8 cellular contexts compared by ENCODE assay signal in genomic region chr10:119306514-119306951, GRCh38.
DNase-seq lines count a peak whose midpoint lies in the region; ATAC-seq and TF ChIP-seq lines count a peak whose summit lies in the region.

No MANE protein-coding gene starts in this region.

- WGBS in neuronal stem cell (ENCODE audit: extremely low coverage in 2 of 2, insufficient read length in 2 of 2, insufficient replicate concordance in 1 of 2), 2 donors, result no CpG with 5 or more reads among the region's 9 CpGs

- H3K27me3 ChIP-seq in brain microvascular endothelial cell (replicated peaks) (no peaks in the 10 kb centered on the region), neuronal stem cell (ENCODE audit: control insufficient read depth in 3 of 3, insufficient read depth in 3 of 3, low read depth in 1 of 3, low read length in 3 of 3) (no peaks in the 10 kb centered on the region)

- in situ Hi-C loops in brain microvascular endothelial cell (cut with HindIII; ENCODE audit: low pct_ligation_motif_present, low sequenced_read_pairs), result no loop called here

- no peak overlapping the region for H3K9ac ChIP-seq in neuronal stem cell (ENCODE audit: low read depth, low read length, poor library complexity)

- H3K4me1 Mint-ChIP-seq in T-helper 2 cell treated with Interferon-gamma antibody and Interleukin-4, amounts not matched to agents 5 μg/mL and 100 μg/mL, for 36 hours (ENCODE audit: low read depth), result peaks cover 58% of the 10 kb centered on the region

- TF ChIP-seq CTCF in brain microvascular endothelial cell (IDR thresholded peaks at IDR 0.05; ENCODE audit: low read depth, low read length, missing control alignments), result peak; percentile 57

- no peaks in the 10 kb centered on the region for H3K9me3 Mint-ChIP-seq in T-helper 2 cell treated with Interferon-gamma antibody and Interleukin-4, amounts not matched to agents 5 μg/mL and 100 μg/mL, for 36 hours

- H3K27ac ChIP-seq in brain microvascular endothelial cell, result peak overlapping the region; percentile 65
- no peak overlapping the region for H3K27ac ChIP-seq in neuronal stem cell (replicated peaks; ENCODE audit: low read length)

- peaks cover 7 to 16% of the 10 kb centered on the region in 2 donors for H3K4me1 ChIP-seq in neuronal stem cell (ENCODE audit: control insufficient read depth in 2 of 2, insufficient read depth in 1 of 2, low read depth in 1 of 2, low read length in 2 of 2)

- H3K79me1 ChIP-seq in neuronal stem cell (ENCODE audit: low read depth, low read length), result peaks cover 4% of the 10 kb centered on the region

- no peak overlapping the region for H2BK120ac ChIP-seq in neuronal stem cell (ENCODE audit: low read depth, low read length)

- no peak overlapping the region for H3K4me2 ChIP-seq in neuronal stem cell (ENCODE audit: insufficient read depth, low read length, poor library complexity, severe bottlenecking)

- H3K36me3 ChIP-seq in brain microvascular endothelial cell (replicated peaks) (no peaks in the 10 kb centered on the region), neuronal stem cell (replicated peaks in 1 of 2; ENCODE audit: control insufficient read depth in 2 of 2, insufficient read depth in 2 of 2, low read length in 2 of 2) (no peaks in the 10 kb centered on the region)

- no peak overlapping the region for H2BK12ac ChIP-seq in neuronal stem cell (ENCODE audit: low read length)

- H2AFZ ChIP-seq in neuronal stem cell (ENCODE audit: low read length), result peak overlapping the region; percentile 20

- H3K9me3 ChIP-seq in neuronal stem cell (replicated peaks in 1 of 2; ENCODE audit: control insufficient read depth in 2 of 2, insufficient read depth in 1 of 2, low read depth in 1 of 2, low read length in 2 of 2), result no peaks in the 10 kb centered on the region

- H3K4ac ChIP-seq in neuronal stem cell (ENCODE audit: low read length), result no peak overlapping the region

- H3K14ac ChIP-seq in neuronal stem cell (ENCODE audit: low read length), result no peak overlapping the region

- peaks cover 3% of the 10 kb centered on the region for H3K27me3 Mint-ChIP-seq in T-helper 2 cell treated with Interferon-gamma antibody and Interleukin-4, amounts not matched to agents 5 μg/mL and 100 μg/mL, for 36 hours (ENCODE audit: low read depth)

- no peak overlapping the region for H3K4me3 ChIP-seq in brain microvascular endothelial cell (ENCODE audit: low read depth, low read length)
- no peak overlapping the region for H3K4me3 ChIP-seq in neuronal stem cell (ENCODE audit: low read length in 2 of 2)

- H4K8ac ChIP-seq in neuronal stem cell (ENCODE audit: low read depth, low read length), result no peak overlapping the region

- H2BK5ac ChIP-seq in neuronal stem cell (ENCODE audit: low read length), result no peak overlapping the region

- peak; percentile 84 for DNase-seq in A172 (ENCODE audit: low spot score)
- peak; percentile 67 for DNase-seq in T-helper 2 cell treated with Interferon-gamma antibody and Interleukin-4, amounts not matched to agents 5 μg/mL and 100 μg/mL, for 36 hours (ENCODE audit: low spot score)
- no peak for DNase-seq in brain microvascular endothelial cell
- no peak for DNase-seq in neuronal stem cell (ENCODE audit: low spot score)
- DNase-seq in NCI-H226, result no peak
- no peak for DNase-seq in NCI-H2081 treated with DMSO at 0.1 percent for 48 hours (lab: John Stamatoyannopoulos, UW)

- peak overlapping the region; percentile 99 for H3K27ac Mint-ChIP-seq in T-helper 2 cell treated with Interferon-gamma antibody and Interleukin-4, amounts not matched to agents 5 μg/mL and 100 μg/mL, for 36 hours

- peak; percentile 73 for ATAC-seq in GM19035 (IDR thresholded peaks at IDR 0.05; ENCODE audit: unreplicated experiment)
- ATAC-seq in HG03280 (IDR thresholded peaks at IDR 0.05; ENCODE audit: unreplicated experiment), result peak; percentile 80

- H3K18ac ChIP-seq in neuronal stem cell (ENCODE audit: low read length), result no peak overlapping the region

- peaks cover 9% of the 10 kb centered on the region for H3K36me3 Mint-ChIP-seq in T-helper 2 cell treated with Interferon-gamma antibody and Interleukin-4, amounts not matched to agents 5 μg/mL and 100 μg/mL, for 36 hours (ENCODE audit: low read depth)

- peak overlapping the region; percentile 83 for H3K4me3 Mint-ChIP-seq in T-helper 2 cell treated with Interferon-gamma antibody and Interleukin-4, amounts not matched to agents 5 μg/mL and 100 μg/mL, for 36 hours

- H2BK15ac ChIP-seq in neuronal stem cell (ENCODE audit: low read length), result no peak overlapping the region

- no peak overlapping the region for H3K23ac ChIP-seq in neuronal stem cell (ENCODE audit: low read depth, low read length, poor library complexity)

- no peak overlapping the region for H2AK5ac ChIP-seq in neuronal stem cell (ENCODE audit: low read depth, low read length)

- H4K91ac ChIP-seq in neuronal stem cell (ENCODE audit: low read depth, low read length, poor library complexity), result no peak overlapping the region

Comparison
In these comparisons a context has a peak if more than half of its experiments do, and no peak if none do; other contexts are left out.
1. DNase-seq: peak in A172 (single experiment) and T-helper 2 cell treated with Interferon-gamma antibody and Interleukin-4, amounts not matched to agents 5 μg/mL and 100 μg/mL, for 36 hours (single experiment); none in brain microvascular endothelial cell (single experiment), neuronal stem cell (single experiment), NCI-H226 (single experiment) and NCI-H2081 treated with DMSO at 0.1 percent for 48 hours (single experiment).